Comparison of ENCODE assay signal across 1 cellular context in the genomic region with DNA sequence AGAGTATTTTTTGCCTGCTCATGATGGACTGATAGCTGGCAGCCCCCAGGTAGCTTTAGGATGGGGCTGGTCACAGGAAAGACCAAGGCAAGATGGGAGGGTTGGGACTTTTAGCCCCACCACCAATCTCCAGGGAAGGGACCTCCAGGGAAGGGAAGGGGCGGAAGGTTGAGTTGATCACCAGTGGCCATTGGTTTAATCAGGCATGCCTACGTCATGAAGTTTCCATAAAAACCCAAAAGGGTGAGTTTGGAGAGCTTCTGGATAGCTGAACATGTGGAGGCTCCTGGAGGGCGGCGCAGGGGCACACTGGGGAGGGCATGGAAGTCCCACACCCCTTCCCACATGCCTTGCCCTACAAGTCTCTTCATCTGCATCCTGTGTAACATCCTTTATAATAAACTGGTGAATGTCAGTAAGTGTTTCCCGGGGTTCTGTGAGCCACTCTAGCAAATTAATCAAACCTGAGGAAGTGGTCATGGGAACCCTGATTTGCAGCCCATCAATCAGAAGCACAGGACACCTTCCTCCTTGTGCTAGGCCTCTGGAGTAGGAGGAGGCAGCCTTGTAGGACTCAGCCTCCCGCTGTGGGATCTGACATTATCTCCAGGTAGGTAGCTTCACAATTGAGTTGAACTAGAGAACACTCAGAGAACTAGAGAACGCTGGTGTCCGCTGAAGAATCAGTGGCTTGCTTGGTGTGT.
TF ChIP-seq lines count a peak whose summit lies in the region.

No MANE protein-coding gene starts in this region.

TF ChIP-seq in K562, 482 proteins besides CTCF, POLR2A, EP300 and RAD21 (continues in another document):
- TF ChIP-seq GTF2A2 (tag; IDR thresholded peaks at IDR 0.05) = no peak
- TF ChIP-seq, protein P1, sequence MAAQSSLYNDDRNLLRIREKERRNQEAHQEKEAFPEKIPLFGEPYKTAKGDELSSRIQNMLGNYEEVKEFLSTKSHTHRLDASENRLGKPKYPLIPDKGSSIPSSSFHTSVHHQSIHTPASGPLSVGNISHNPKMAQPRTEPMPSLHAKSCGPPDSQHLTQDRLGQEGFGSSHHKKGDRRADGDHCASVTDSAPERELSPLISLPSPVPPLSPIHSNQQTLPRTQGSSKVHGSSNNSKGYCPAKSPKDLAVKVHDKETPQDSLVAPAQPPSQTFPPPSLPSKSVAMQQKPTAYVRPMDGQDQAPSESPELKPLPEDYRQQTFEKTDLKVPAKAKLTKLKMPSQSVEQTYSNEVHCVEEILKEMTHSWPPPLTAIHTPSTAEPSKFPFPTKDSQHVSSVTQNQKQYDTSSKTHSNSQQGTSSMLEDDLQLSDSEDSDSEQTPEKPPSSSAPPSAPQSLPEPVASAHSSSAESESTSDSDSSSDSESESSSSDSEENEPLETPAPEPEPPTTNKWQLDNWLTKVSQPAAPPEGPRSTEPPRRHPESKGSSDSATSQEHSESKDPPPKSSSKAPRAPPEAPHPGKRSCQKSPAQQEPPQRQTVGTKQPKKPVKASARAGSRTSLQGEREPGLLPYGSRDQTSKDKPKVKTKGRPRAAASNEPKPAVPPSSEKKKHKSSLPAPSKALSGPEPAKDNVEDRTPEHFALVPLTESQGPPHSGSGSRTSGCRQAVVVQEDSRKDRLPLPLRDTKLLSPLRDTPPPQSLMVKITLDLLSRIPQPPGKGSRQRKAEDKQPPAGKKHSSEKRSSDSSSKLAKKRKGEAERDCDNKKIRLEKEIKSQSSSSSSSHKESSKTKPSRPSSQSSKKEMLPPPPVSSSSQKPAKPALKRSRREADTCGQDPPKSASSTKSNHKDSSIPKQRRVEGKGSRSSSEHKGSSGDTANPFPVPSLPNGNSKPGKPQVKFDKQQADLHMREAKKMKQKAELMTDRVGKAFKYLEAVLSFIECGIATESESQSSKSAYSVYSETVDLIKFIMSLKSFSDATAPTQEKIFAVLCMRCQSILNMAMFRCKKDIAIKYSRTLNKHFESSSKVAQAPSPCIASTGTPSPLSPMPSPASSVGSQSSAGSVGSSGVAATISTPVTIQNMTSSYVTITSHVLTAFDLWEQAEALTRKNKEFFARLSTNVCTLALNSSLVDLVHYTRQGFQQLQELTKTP (IDR thresholded peaks at IDR 0.05; ENCODE audit: low read depth in 1 of 2, partially characterized antibody in 2 of 2) = no peak
- no peak for TF ChIP-seq NFRKB (IDR thresholded peaks at IDR 0.05; ENCODE audit: low read depth)
- peak; percentile 46 for TF ChIP-seq MEIS2 (IDR thresholded peaks at IDR 0.05; ENCODE audit: partially characterized antibody)
- no peak for TF ChIP-seq PHF20 (IDR thresholded peaks at IDR 0.05; ENCODE audit: partially characterized antibody)
- no peak for TF ChIP-seq PBX2 (CRISPR knock-in tag; IDR thresholded peaks at IDR 0.05; ENCODE audit: low read depth)
- TF ChIP-seq PBX2 (tag; conservative IDR thresholded peaks at IDR 0.05; ENCODE audit: low read depth) = peak; percentile 61
- TF ChIP-seq, protein P2, sequence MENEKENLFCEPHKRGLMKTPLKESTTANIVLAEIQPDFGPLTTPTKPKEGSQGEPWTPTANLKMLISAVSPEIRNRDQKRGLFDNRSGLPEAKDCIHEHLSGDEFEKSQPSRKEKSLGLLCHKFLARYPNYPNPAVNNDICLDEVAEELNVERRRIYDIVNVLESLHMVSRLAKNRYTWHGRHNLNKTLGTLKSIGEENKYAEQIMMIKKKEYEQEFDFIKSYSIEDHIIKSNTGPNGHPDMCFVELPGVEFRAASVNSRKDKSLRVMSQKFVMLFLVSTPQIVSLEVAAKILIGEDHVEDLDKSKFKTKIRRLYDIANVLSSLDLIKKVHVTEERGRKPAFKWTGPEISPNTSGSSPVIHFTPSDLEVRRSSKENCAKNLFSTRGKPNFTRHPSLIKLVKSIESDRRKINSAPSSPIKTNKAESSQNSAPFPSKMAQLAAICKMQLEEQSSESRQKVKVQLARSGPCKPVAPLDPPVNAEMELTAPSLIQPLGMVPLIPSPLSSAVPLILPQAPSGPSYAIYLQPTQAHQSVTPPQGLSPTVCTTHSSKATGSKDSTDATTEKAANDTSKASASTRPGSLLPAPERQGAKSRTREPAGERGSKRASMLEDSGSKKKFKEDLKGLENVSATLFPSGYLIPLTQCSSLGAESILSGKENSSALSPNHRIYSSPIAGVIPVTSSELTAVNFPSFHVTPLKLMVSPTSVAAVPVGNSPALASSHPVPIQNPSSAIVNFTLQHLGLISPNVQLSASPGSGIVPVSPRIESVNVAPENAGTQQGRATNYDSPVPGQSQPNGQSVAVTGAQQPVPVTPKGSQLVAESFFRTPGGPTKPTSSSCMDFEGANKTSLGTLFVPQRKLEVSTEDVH (IDR thresholded peaks at IDR 0.05; ENCODE audit: low read depth, partially characterized antibody) = no peak
- no peak for TF ChIP-seq NFIC (IDR thresholded peaks at IDR 0.05)
- TF ChIP-seq SMAD4 (CRISPR knock-in tag; conservative IDR thresholded peaks at IDR 0.05) = no peak
- no peak for TF ChIP-seq ZNF830 (CRISPR knock-in tag; IDR thresholded peaks at IDR 0.05)
- TF ChIP-seq, protein P3, sequence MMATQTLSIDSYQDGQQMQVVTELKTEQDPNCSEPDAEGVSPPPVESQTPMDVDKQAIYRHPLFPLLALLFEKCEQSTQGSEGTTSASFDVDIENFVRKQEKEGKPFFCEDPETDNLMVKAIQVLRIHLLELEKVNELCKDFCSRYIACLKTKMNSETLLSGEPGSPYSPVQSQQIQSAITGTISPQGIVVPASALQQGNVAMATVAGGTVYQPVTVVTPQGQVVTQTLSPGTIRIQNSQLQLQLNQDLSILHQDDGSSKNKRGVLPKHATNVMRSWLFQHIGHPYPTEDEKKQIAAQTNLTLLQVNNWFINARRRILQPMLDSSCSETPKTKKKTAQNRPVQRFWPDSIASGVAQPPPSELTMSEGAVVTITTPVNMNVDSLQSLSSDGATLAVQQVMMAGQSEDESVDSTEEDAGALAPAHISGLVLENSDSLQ (IDR thresholded peaks at IDR 0.05) = peak; percentile 42; the same call in 1 of the 2 replicates
- TF ChIP-seq HOXB6 (CRISPR knock-in tag; IDR thresholded peaks at IDR 0.05; ENCODE audit: borderline replicate concordance) = no peak
- TF ChIP-seq, protein P4, sequence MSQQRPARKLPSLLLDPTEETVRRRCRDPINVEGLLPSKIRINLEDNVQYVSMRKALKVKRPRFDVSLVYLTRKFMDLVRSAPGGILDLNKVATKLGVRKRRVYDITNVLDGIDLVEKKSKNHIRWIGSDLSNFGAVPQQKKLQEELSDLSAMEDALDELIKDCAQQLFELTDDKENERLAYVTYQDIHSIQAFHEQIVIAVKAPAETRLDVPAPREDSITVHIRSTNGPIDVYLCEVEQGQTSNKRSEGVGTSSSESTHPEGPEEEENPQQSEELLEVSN (IDR thresholded peaks at IDR 0.05; ENCODE audit: borderline replicate concordance in 1 of 2, extremely low read depth in 1 of 2, insufficient read depth in 1 of 2, insufficient read length in 1 of 2, low read depth in 1 of 2, low read length in 1 of 2, poor library complexity in 1 of 2, severe bottlenecking in 1 of 2) = no peak
- no peak for TF ChIP-seq GABPB1 (CRISPR knock-in tag; IDR thresholded peaks at IDR 0.05)
- peak; percentile 34; the same call in 1 of the 2 replicates for TF ChIP-seq HMBOX1 (IDR thresholded peaks at IDR 0.05)
- TF ChIP-seq ZNF583 (CRISPR knock-in tag; IDR thresholded peaks at IDR 0.05) = no peak
- TF ChIP-seq KAT2B (IDR thresholded peaks at IDR 0.05; ENCODE audit: low read depth, low read length) = no peak
- TF ChIP-seq, protein P5, sequence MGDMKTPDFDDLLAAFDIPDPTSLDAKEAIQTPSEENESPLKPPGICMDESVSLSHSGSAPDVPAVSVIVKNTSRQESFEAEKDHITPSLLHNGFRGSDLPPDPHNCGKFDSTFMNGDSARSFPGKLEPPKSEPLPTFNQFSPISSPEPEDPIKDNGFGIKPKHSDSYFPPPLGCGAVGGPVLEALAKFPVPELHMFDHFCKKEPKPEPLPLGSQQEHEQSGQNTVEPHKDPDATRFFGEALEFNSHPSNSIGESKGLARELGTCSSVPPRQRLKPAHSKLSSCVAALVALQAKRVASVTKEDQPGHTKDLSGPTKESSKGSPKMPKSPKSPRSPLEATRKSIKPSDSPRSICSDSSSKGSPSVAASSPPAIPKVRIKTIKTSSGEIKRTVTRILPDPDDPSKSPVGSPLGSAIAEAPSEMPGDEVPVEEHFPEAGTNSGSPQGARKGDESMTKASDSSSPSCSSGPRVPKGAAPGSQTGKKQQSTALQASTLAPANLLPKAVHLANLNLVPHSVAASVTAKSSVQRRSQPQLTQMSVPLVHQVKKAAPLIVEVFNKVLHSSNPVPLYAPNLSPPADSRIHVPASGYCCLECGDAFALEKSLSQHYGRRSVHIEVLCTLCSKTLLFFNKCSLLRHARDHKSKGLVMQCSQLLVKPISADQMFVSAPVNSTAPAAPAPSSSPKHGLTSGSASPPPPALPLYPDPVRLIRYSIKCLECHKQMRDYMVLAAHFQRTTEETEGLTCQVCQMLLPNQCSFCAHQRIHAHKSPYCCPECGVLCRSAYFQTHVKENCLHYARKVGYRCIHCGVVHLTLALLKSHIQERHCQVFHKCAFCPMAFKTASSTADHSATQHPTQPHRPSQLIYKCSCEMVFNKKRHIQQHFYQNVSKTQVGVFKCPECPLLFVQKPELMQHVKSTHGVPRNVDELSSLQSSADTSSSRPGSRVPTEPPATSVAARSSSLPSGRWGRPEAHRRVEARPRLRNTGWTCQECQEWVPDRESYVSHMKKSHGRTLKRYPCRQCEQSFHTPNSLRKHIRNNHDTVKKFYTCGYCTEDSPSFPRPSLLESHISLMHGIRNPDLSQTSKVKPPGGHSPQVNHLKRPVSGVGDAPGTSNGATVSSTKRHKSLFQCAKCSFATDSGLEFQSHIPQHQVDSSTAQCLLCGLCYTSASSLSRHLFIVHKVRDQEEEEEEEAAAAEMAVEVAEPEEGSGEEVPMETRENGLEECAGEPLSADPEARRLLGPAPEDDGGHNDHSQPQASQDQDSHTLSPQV (IDR thresholded peaks at IDR 0.05) = no peak
- no peak for TF ChIP-seq ZNF655 (CRISPR knock-in tag; IDR thresholded peaks at IDR 0.05)
- no peak for TF ChIP-seq PCBP2 (IDR thresholded peaks at IDR 0.05; ENCODE audit: low read depth, low read length, poor library complexity, severe bottlenecking)
- TF ChIP-seq GTF2F1 (IDR thresholded peaks at IDR 0.05; ENCODE audit: low read depth, low read length) = no peak
- TF ChIP-seq E4F1 (CRISPR knock-in tag; IDR thresholded peaks at IDR 0.05; ENCODE audit: borderline replicate concordance) = no peak
- TF ChIP-seq TBP (optimal IDR thresholded peaks at IDR 0.05; ENCODE audit: low read depth, low read length) = no peak
- no peak for TF ChIP-seq SLC30A9 (CRISPR knock-in tag; IDR thresholded peaks at IDR 0.05)
- TF ChIP-seq SETDB1 (IDR thresholded peaks at IDR 0.05; ENCODE audit: low read length) = no peak
- no peak for TF ChIP-seq HNRNPH1 (optimal IDR thresholded peaks at IDR 0.05; ENCODE audit: low read depth, low read length)
